ENCODE assay signal across 14 cellular contexts in the genomic region with DNA sequence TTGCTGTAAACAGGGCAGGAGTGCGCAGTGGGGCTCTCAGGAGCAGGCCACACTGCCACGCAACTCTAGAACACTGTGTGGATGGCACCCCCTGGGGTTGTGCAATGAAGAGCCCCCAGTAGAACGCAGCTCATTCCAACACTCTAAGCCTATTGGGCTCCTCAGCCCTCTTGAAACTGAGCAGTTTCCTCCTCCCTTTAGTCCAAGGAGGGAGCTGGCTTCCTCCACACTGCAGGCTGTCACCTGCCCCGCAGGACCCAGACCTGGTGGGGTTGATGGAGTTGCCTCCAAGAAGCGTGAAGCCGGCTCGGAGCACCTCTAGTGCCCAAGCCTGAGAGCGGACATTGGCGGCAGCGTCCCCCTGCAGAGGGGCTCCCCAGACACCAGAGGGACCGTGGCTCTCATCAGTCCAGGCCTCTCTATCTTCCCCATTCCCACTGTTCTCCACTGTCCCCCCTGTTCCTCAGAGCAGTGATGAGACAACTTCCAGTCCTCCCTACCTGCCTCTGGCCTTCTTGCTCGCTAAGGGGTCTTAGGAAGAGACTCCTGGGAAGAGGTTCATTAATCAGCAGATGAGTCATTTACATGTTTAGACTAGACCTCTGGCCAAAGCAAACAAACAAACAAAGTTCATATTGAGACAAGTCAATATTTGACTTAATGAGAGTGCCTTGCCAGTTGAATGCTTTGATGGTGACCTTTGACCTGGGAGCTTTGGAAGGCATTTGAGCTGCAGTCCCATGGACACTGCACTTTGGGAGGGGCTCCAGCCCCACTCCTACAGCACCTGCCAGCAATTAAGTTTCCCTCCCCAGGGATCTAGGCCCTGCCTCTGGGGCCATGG.
DNase-seq lines count a peak whose midpoint lies in the region; ATAC-seq and TF ChIP-seq lines count a peak whose summit lies in the region.
"Had no signal": no experiment of that assay in that cellular context is flagged by ENCODE, and none has a peak within 500 bp of the region (broad histone marks: within the 10 kb centered on the region; RNA-seq: fewer than 3 reads in every experiment).

No MANE protein-coding gene starts in this region.

- TF ChIP-seq CTCF in WTC11 (IDR thresholded peaks at IDR 0.05), result no peak
- no peak for TF ChIP-seq CTCF in nephron (IDR thresholded peaks at IDR 0.05; ENCODE audit: unreplicated experiment in 3 of 3)
- TF ChIP-seq CTCF in gastroesophageal sphincter (IDR thresholded peaks at IDR 0.05), result no peak
- TF ChIP-seq CTCF in CD8-positive, alpha-beta T cell (IDR thresholded peaks at IDR 0.05), result no peak

- peak; percentile 59 for DNase-seq in COLO668 (lab: John Stamatoyannopoulos, UW; ENCODE audit: unreplicated experiment)
- DNase-seq in WTC11 (ENCODE audit: low spot score), result no peak
- no peak for DNase-seq in CD8-positive, alpha-beta T cell
- DNase-seq in anterior cingulate cortex (lab: John Stamatoyannopoulos, UW), result no peak
- DNase-seq: activated CD8-positive, alpha-beta memory T cell treated with anti-CD3 and anti-CD28 coated beads, Interleukin-2, amount 10 ng/mL, durations not matched to agents 7 days and 5 days; immature natural killer cell; naive thymus-derived CD8-positive, alpha-beta T cell; NCI-H2081 treated with DMSO at 0.1 percent for 48 hours; RPMI8226 had no signal

- H3K27me3 ChIP-seq in HUES64 (ENCODE audit: insufficient read depth, low read length) (no peaks in the 10 kb centered on the region), gastroesophageal sphincter (no peaks in the 10 kb centered on the region)
- H3K27me3 ChIP-seq in CD8-positive, alpha-beta T cell (ENCODE audit: insufficient read depth, low read length), result no peaks in the 10 kb centered on the region

- H3K4me1 Mint-ChIP-seq in WTC11 (peaks cover 46% of the 10 kb centered on the region), nephron (peaks cover 58% of the 10 kb centered on the region)
- H3K4me1 Mint-ChIP-seq in CD8-positive, alpha-beta T cell (ENCODE audit: low read depth), result no peaks in the 10 kb centered on the region
- H3K4me1 Mint-ChIP-seq: activated CD8-positive, alpha-beta memory T cell treated with anti-CD3 and anti-CD28 coated beads, Interleukin-2, amount 10 ng/mL, durations not matched to agents 7 days and 5 days; B cell; immature natural killer cell had no signal

- peak overlapping the region; percentile 70; the same call in 1 of the 2 replicates for H3K27ac Mint-ChIP-seq in WTC11
- peak overlapping the region; percentile 95 to 99 (median 97) for H3K27ac Mint-ChIP-seq in nephron
- H3K27ac Mint-ChIP-seq in CD8-positive, alpha-beta T cell, result no peak overlapping the region
- H3K27ac Mint-ChIP-seq: activated CD8-positive, alpha-beta memory T cell treated with anti-CD3 and anti-CD28 coated beads, Interleukin-2, amount 10 ng/mL, durations not matched to agents 7 days and 5 days; B cell; immature natural killer cell had no signal

- POLR2A ChIA-PET in WTC11 (lab: Charles Lee), result interaction anchor here (0.5 to 1.3 kb wide), 3 partner anchors 26 to 86 kb away, joined by 3 to 4 read pairs (median 3); no protein-coding TSS in a partner anchor
- POLR2A ChIA-PET in CD8-positive, alpha-beta T cell (lab: Charles Lee), result no interaction called here

- H3K36me3 Mint-ChIP-seq in WTC11 (peaks cover 4% of the 10 kb centered on the region), nephron (ENCODE audit: low read depth) (peaks cover 4% of the 10 kb centered on the region)
- H3K36me3 Mint-ChIP-seq in CD8-positive, alpha-beta T cell, result no peaks in the 10 kb centered on the region

- CTCF ChIA-PET in WTC11 (lab: Charles Lee), result interaction anchor here (0.7 to 1.5 kb wide), 7 partner anchors 9 to 244 kb away, joined by 3 to 4 read pairs (median 3); a partner anchor contains a TSS
- CTCF ChIA-PET in CD8-positive, alpha-beta T cell (lab: Charles Lee), result no interaction called here

- H3K4me3 ChIP-seq in HUES64 (ENCODE audit: low read length) (no peak overlapping the region), gastroesophageal sphincter (no peak overlapping the region)
- H3K4me3 ChIP-seq in CD8-positive, alpha-beta T cell (ENCODE audit: low read depth, low read length), result no peak overlapping the region

- H3K9me3 Mint-ChIP-seq in WTC11 (peaks cover 7% of the 10 kb centered on the region), nephron (peaks cover 12% of the 10 kb centered on the region)
- H3K9me3 Mint-ChIP-seq in CD8-positive, alpha-beta T cell, result peaks cover 5% of the 10 kb centered on the region

- WGBS in HUES64, result 60% methylated on average over 12 of the region's 12 CpGs
- WGBS in gastroesophageal sphincter (ENCODE audit: low coverage in 1 of 2), 2 donors, result 70 to 100% methylated on average over 2 to 3 of the region's 12 CpGs

- no peak overlapping the region for H3K9ac ChIP-seq in HUES64 (ENCODE audit: low read depth, low read length)

- H3K4me3 Mint-ChIP-seq in WTC11, result peak overlapping the region; percentile 10; the same call in 1 of the 2 replicates
- peak overlapping the region in 1 of 3 experiments; percentile 49 for H3K4me3 Mint-ChIP-seq in nephron
- no peak overlapping the region for H3K4me3 Mint-ChIP-seq in CD8-positive, alpha-beta T cell
- H3K4me3 Mint-ChIP-seq: activated CD8-positive, alpha-beta memory T cell treated with anti-CD3 and anti-CD28 coated beads, Interleukin-2, amount 10 ng/mL, durations not matched to agents 7 days and 5 days; B cell; immature natural killer cell; naive thymus-derived CD8-positive, alpha-beta T cell had no signal

- H3K27ac ChIP-seq in HUES64 (ENCODE audit: low read depth, low read length), result peak overlapping the region; percentile 67; the same call in 1 of the 2 replicates
- no peak overlapping the region for H3K27ac ChIP-seq in gastroesophageal sphincter
- H3K27ac ChIP-seq in CD8-positive, alpha-beta T cell (ENCODE audit: low read depth, low read length), result no peak overlapping the region

- no peak for TF ChIP-seq POLR2A in gastroesophageal sphincter (IDR thresholded peaks at IDR 0.05)

- ATAC-seq in WTC11 (peak; percentile 38), gastroesophageal sphincter (no peak)
- no peak for ATAC-seq in CD8-positive, alpha-beta T cell
- no peak for ATAC-seq in activated CD4-positive, CD25-positive, alpha-beta regulatory T cell treated with anti-CD3 and anti-CD28 coated beads, Interleukin-2, amount 50 U/mL, for 24 hours
- ATAC-seq: activated CD8-positive, alpha-beta memory T cell treated with anti-CD3 and anti-CD28 coated beads, Interleukin-2, amount 10 ng/mL, durations not matched to agents 7 days and 5 days; naive thymus-derived CD8-positive, alpha-beta T cell had no signal

- H3K36me3 ChIP-seq in HUES64 (ENCODE audit: insufficient read depth, low read length) (no peaks in the 10 kb centered on the region), gastroesophageal sphincter (no peaks in the 10 kb centered on the region)
- no peaks in the 10 kb centered on the region for H3K36me3 ChIP-seq in CD8-positive, alpha-beta T cell (ENCODE audit: insufficient read depth, low read length)

- H3K27me3 Mint-ChIP-seq in WTC11 (ENCODE audit: low read depth), result peaks cover 3% of the 10 kb centered on the region; the same call in 1 of the 2 replicates
- peaks cover 5% of the 10 kb centered on the region for H3K27me3 Mint-ChIP-seq in nephron (ENCODE audit: low read depth)
- peaks cover 9% of the 10 kb centered on the region for H3K27me3 Mint-ChIP-seq in CD8-positive, alpha-beta T cell (ENCODE audit: low read depth)

- H3K4me1 ChIP-seq in HUES64 (ENCODE audit: insufficient read depth, low read length), result peaks cover 31% of the 10 kb centered on the region
- peaks cover 0 to 17% (median 4%) of the 10 kb centered on the region in 3 donors for H3K4me1 ChIP-seq in gastroesophageal sphincter
- no peaks in the 10 kb centered on the region for H3K4me1 ChIP-seq in CD8-positive, alpha-beta T cell (ENCODE audit: insufficient read depth, low read length)

- TF ChIP-seq EP300 in gastroesophageal sphincter (IDR thresholded peaks at IDR 0.05), result no peak

- intact Hi-C loops in CD8-positive, alpha-beta T cell (cut with DNase I, micrococcal nuclease), result no loop called here

- H3K9me3 ChIP-seq in HUES64 (ENCODE audit: insufficient read depth, low read depth, low read length) (peaks cover 6% of the 10 kb centered on the region; the same call in 1 of the 2 replicates), gastroesophageal sphincter (peaks cover 0 to 6% (median 0%) of the 10 kb centered on the region in 3 donors)
- H3K9me3 ChIP-seq in CD8-positive, alpha-beta T cell (ENCODE audit: low read length), result no peaks in the 10 kb centered on the region

TF ChIP-seq in WTC11, 78 proteins besides CTCF, POLR2A, EP300 and RAD21 (continues in another document):
- TF ChIP-seq, protein P1, sequence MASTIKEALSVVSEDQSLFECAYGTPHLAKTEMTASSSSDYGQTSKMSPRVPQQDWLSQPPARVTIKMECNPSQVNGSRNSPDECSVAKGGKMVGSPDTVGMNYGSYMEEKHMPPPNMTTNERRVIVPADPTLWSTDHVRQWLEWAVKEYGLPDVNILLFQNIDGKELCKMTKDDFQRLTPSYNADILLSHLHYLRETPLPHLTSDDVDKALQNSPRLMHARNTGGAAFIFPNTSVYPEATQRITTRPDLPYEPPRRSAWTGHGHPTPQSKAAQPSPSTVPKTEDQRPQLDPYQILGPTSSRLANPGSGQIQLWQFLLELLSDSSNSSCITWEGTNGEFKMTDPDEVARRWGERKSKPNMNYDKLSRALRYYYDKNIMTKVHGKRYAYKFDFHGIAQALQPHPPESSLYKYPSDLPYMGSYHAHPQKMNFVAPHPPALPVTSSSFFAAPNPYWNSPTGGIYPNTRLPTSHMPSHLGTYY (CRISPR knock-in tag; IDR thresholded peaks at IDR 0.05), result no peak
- TF ChIP-seq, protein P2, sequence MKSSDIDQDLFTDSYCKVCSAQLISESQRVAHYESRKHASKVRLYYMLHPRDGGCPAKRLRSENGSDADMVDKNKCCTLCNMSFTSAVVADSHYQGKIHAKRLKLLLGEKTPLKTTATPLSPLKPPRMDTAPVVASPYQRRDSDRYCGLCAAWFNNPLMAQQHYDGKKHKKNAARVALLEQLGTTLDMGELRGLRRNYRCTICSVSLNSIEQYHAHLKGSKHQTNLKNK (CRISPR knock-in tag; IDR thresholded peaks at IDR 0.05), result no peak
- TF ChIP-seq GABPB1 (CRISPR knock-in tag; IDR thresholded peaks at IDR 0.05) (peak; percentile 21; the same call in 1 of the 2 replicates), RELA (CRISPR knock-in tag; IDR thresholded peaks at IDR 0.05; ENCODE audit: borderline replicate concordance) (no peak), SMAD3 (CRISPR knock-in tag; IDR thresholded peaks at IDR 0.05; ENCODE audit: borderline replicate concordance) (no peak), CREB1 (CRISPR knock-in tag; IDR thresholded peaks at IDR 0.05) (no peak)
- TF ChIP-seq, protein P3, sequence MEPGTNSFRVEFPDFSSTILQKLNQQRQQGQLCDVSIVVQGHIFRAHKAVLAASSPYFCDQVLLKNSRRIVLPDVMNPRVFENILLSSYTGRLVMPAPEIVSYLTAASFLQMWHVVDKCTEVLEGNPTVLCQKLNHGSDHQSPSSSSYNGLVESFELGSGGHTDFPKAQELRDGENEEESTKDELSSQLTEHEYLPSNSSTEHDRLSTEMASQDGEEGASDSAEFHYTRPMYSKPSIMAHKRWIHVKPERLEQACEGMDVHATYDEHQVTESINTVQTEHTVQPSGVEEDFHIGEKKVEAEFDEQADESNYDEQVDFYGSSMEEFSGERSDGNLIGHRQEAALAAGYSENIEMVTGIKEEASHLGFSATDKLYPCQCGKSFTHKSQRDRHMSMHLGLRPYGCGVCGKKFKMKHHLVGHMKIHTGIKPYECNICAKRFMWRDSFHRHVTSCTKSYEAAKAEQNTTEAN (CRISPR knock-in tag; IDR thresholded peaks at IDR 0.05), result no peak
